In the genomic region with DNA sequence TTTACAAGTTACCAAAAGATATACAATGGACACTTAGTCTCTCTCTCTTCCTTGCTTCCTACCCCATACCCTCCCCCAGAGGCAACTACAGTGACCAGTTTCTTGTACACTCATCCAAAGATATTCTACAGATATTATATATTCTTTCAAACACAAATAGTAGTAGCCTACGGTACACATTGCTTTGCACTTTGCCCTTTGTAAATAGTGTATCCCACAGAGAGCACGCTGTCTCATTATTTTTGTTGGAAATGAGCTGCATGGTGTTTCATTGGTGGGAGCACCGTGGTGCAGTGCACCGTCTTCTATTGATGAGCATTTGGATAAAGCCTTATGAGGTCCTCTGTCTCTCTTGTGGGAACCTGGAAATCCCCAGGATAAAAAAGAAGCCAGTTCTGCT, we compare ENCODE assay signal across 24 cellular contexts. TPM values are rescaled to one million over a fixed set of nuclear protein-coding genes. Genes with fewer than 3 reads are reported as not detected.
DNase-seq lines count a peak whose midpoint lies in the region; ATAC-seq, FAIRE-seq and TF ChIP-seq lines count a peak whose summit lies in the region.
"Had no signal": no experiment of that assay in that cellular context is flagged by ENCODE, and none has a peak within 500 bp of the region (broad histone marks: within the 10 kb centered on the region; RNA-seq: fewer than 3 reads in every experiment).

No MANE protein-coding gene starts in this region.

- TF ChIP-seq CTCF in astrocyte of the spinal cord (IDR thresholded peaks at IDR 0.05; ENCODE audit: low read depth, low read length) = no peak

- H3K27ac ChIP-seq in Karpas-422 (ENCODE audit: low read length) (no peak overlapping the region), neuronal stem cell (replicated peaks; ENCODE audit: low read length) (no peak overlapping the region)
- H3K27ac ChIP-seq: GM23248, HL-60 had no signal

- H3K27me3 ChIP-seq in Karpas-422 (ENCODE audit: low read length) = no peaks in the 10 kb centered on the region
- H3K27me3 ChIP-seq in neuronal stem cell (ENCODE audit: control insufficient read depth in 3 of 3, insufficient read depth in 3 of 3, low read depth in 1 of 3, low read length in 3 of 3) = peaks cover 0 to 5% (median 0%) of the 10 kb centered on the region in 3 experiments
- H3K27me3 ChIP-seq: BE2C had no signal

- no peak overlapping the region for H3K4me2 ChIP-seq in Karpas-422 (ENCODE audit: low read depth, low read length, poor library complexity, severe bottlenecking)
- H3K4me2 ChIP-seq in neuronal stem cell (ENCODE audit: insufficient read depth, low read length, poor library complexity, severe bottlenecking) = no peak overlapping the region

- DNase-seq in NCI-H146 (lab: John Stamatoyannopoulos, UW) (peak; percentile 20), NCI-H146 treated with DMSO at 0.1 percent for 48 hours (lab: John Stamatoyannopoulos, UW; ENCODE audit: unreplicated experiment) (no peak), astrocyte of the spinal cord (ENCODE audit: low read depth, low spot score) (peak; percentile 24), left lobe of liver (ENCODE audit: low spot score) (no peak), smooth muscle cell of the brain vasculature (ENCODE audit: low read depth, low spot score) (peak; percentile 60), Karpas-422 (no peak), GM12891 (ENCODE audit: insufficient read length, low spot score) (no peak), neuronal stem cell (ENCODE audit: low spot score) (no peak)
- DNase-seq: 8988T; BE2C; C1 segment of cervical spinal cord; CD4-positive, CD25-positive, alpha-beta regulatory T cell; CD8-positive, alpha-beta memory T cell; COR-L47; DMS79 treated with DMSO at 0.1 percent for 48 hours; GF-D8; GM23248; HCEC 1CT; HFFc6; IMR-90 had no signal

- H4K91ac ChIP-seq in neuronal stem cell (ENCODE audit: low read depth, low read length, poor library complexity) = no peak overlapping the region

- H3K4me1 ChIP-seq in Karpas-422 (ENCODE audit: low read length) (no peaks in the 10 kb centered on the region), neuronal stem cell (ENCODE audit: control insufficient read depth in 2 of 2, insufficient read depth in 1 of 2, low read depth in 1 of 2, low read length in 2 of 2) (peaks cover 0 to 4% of the 10 kb centered on the region in 2 donors)

- H3K14ac ChIP-seq in neuronal stem cell (ENCODE audit: low read length) = no peak overlapping the region

- H3K23ac ChIP-seq in neuronal stem cell (ENCODE audit: low read depth, low read length, poor library complexity) = no peak overlapping the region

- H3K79me1 ChIP-seq in neuronal stem cell (ENCODE audit: low read depth, low read length) = no peaks in the 10 kb centered on the region

- H4K20me1 ChIP-seq in Karpas-422 (ENCODE audit: insufficient read depth, low read depth, low read length) = no peaks in the 10 kb centered on the region

- FAIRE-seq in GM12891 (lab: Jason Lieb, UNC) = no peak
- FAIRE-seq: K562 had no signal

- no peak overlapping the region for H2BK120ac ChIP-seq in neuronal stem cell (ENCODE audit: low read depth, low read length)

- H3K9me3 ChIP-seq in Karpas-422 (ENCODE audit: low read length) (no peaks in the 10 kb centered on the region), neuronal stem cell (replicated peaks in 1 of 2; ENCODE audit: control insufficient read depth in 2 of 2, insufficient read depth in 1 of 2, low read depth in 1 of 2, low read length in 2 of 2) (no peaks in the 10 kb centered on the region)
- H3K9me3 ChIP-seq: BE2C had no signal

- TF ChIP-seq POLR2A in GM12891 (IDR thresholded peaks at IDR 0.05; ENCODE audit: low read depth, low read length) = no peak

- in situ Hi-C loops in astrocyte of the spinal cord (cut with HindIII; ENCODE audit: low sequenced_read_pairs) = no loop called here

- H2BK12ac ChIP-seq in neuronal stem cell (ENCODE audit: low read length) = no peak overlapping the region

- no peak overlapping the region for H4K8ac ChIP-seq in neuronal stem cell (ENCODE audit: low read depth, low read length)

- H2AK5ac ChIP-seq in neuronal stem cell (ENCODE audit: low read depth, low read length) = no peak overlapping the region

- H3K36me3 ChIP-seq in Karpas-422 (ENCODE audit: insufficient read depth, low read length) = no peaks in the 10 kb centered on the region
- H3K36me3 ChIP-seq in neuronal stem cell (replicated peaks in 1 of 2; ENCODE audit: control insufficient read depth in 2 of 2, insufficient read depth in 2 of 2, low read length in 2 of 2) = no peaks in the 10 kb centered on the region
- H3K36me3 ChIP-seq: BE2C had no signal

- H3K79me2 ChIP-seq in Karpas-422 (ENCODE audit: low read length) = no peaks in the 10 kb centered on the region

- ATAC-seq in left lobe of liver = peak; percentile 60
- ATAC-seq: K562 had no signal

- H2BK15ac ChIP-seq in neuronal stem cell (ENCODE audit: low read length) = no peak overlapping the region

- H3K9me2 ChIP-seq in Karpas-422 (replicated peaks; ENCODE audit: insufficient read depth, low read length) = no peaks in the 10 kb centered on the region

- no peak overlapping the region for H2BK5ac ChIP-seq in neuronal stem cell (ENCODE audit: low read length)

- H3K9ac ChIP-seq in Karpas-422 (ENCODE audit: low read length) = no peak overlapping the region
- H3K9ac ChIP-seq in neuronal stem cell (ENCODE audit: low read depth, low read length, poor library complexity) = no peak overlapping the region
- H3K9ac ChIP-seq: GM23248 had no signal

- H3K4me3 ChIP-seq in astrocyte of the spinal cord (ENCODE audit: low read depth, low read length) = no peak overlapping the region
- H3K4me3 ChIP-seq in Karpas-422 (ENCODE audit: low read length) = no peak overlapping the region
- no peak overlapping the region for H3K4me3 ChIP-seq in neuronal stem cell (ENCODE audit: low read length in 2 of 2)
- H3K4me3 ChIP-seq: GM23248, K562 had no signal

- no peak overlapping the region for H3K18ac ChIP-seq in neuronal stem cell (ENCODE audit: low read length)

- no peak overlapping the region for H3K4ac ChIP-seq in neuronal stem cell (ENCODE audit: low read length)

- no CpG with 5 or more reads among the region's 4 CpGs for WGBS in neuronal stem cell (ENCODE audit: extremely low coverage in 2 of 2, insufficient read length in 2 of 2, insufficient replicate concordance in 1 of 2), 2 donors

- H2AFZ ChIP-seq in Karpas-422 (ENCODE audit: low read length) (no peak overlapping the region), neuronal stem cell (ENCODE audit: low read length) (no peak overlapping the region)
- H2AFZ ChIP-seq: GM23248 had no signal

TF ChIP-seq in GM12891, 5 proteins besides CTCF, POLR2A, EP300 and RAD21:
- TF ChIP-seq PAX5 (IDR thresholded peaks at IDR 0.05; ENCODE audit: insufficient read depth, low read length, severe bottlenecking) = no peak
- no peak for TF ChIP-seq POLR2AphosphoS5 (IDR thresholded peaks at IDR 0.05; ENCODE audit: low read depth, low read length)
- no peak for TF ChIP-seq POU2F2 (IDR thresholded peaks at IDR 0.05; ENCODE audit: low read depth, low read length)
- no peak for TF ChIP-seq TAF1 (IDR thresholded peaks at IDR 0.05; ENCODE audit: low read depth, low read length)

RNA-seq across cellular contexts. Expression of a gene that starts 24.2 kb away (rescaled TPM):
- not detected for total RNA-seq in left lobe of liver
- not detected in 2 replicates for total RNA-seq in Karpas-422 (2014; rRNA removed; shearing (Covaris generic); ENCODE audit: low replicate concordance)
- polyA plus RNA-seq in GM12891 (2012; ENCODE audit: low read depth, missing spikeins) = not detected
- not detected for polyA plus RNA-seq in neuronal stem cell (2013, experiment 1 of 2)
- not detected for polyA plus RNA-seq in neuronal stem cell (2013, experiment 2 of 2)
- total RNA-seq: CD4-positive, CD25-positive, alpha-beta regulatory T cell; CD8-positive, alpha-beta memory T cell; GM23248; H4; HFFc6; HT1080; IMR-90; K562 had no signal
- polyA plus RNA-seq: CD4-positive, CD25-positive, alpha-beta regulatory T cell; CD8-positive, alpha-beta memory T cell; GM23248; IMR-90; K562 had no signal

RNA-seq across cellular contexts. Expression of a gene that starts 46.5 kb away (rescaled TPM):
- 9.3 TPM for total RNA-seq in left lobe of liver
- 7.8 and 11.5 TPM in 2 replicates for total RNA-seq in Karpas-422 (2014; rRNA removed; shearing (Covaris generic); ENCODE audit: low replicate concordance)
- 29.0 TPM for polyA plus RNA-seq in GM12891 (2012; ENCODE audit: low read depth, missing spikeins)
- 4.6 TPM for polyA plus RNA-seq in neuronal stem cell (2013, experiment 1 of 2)
- polyA plus RNA-seq in neuronal stem cell (2013, experiment 2 of 2) = 3.6 TPM

Comparison
In these comparisons a context has a peak if more than half of its experiments do, and no peak if none do; other contexts are left out.
1. DNase-seq: peak in NCI-H146 (single experiment), astrocyte of the spinal cord (single experiment) and smooth muscle cell of the brain vasculature (single experiment); none in NCI-H146 treated with DMSO at 0.1 percent for 48 hours (single experiment), left lobe of liver (single experiment), Karpas-422 (single experiment), GM12891 (single experiment) and neuronal stem cell (single experiment).